ENCODE assay signal across 16 cellular contexts in genomic region chr4:2937986-2938385, GRCh38. TPM values are rescaled to one million over a fixed set of nuclear protein-coding genes. Genes with fewer than 3 reads are reported as not detected.
DNase-seq lines count a peak whose midpoint lies in the region; ATAC-seq and TF ChIP-seq lines count a peak whose summit lies in the region.
"Had no signal": no experiment of that assay in that cellular context is flagged by ENCODE, and none has a peak within 500 bp of the region (broad histone marks: within the 10 kb centered on the region; RNA-seq: fewer than 3 reads in every experiment).

No MANE protein-coding gene starts in this region.

- intact Hi-C loops in lower lobe of right lung (cut with DNase I): no loop called here

- peaks cover 36 to 66% (median 46%) of the 10 kb centered on the region in 10 experiments for H3K4me1 ChIP-seq in BLaER1 treated with 17β-estradiol and CSF1 and Interleukin-3, amounts not matched to agents 10 nM and 100 nM
- H3K4me1 ChIP-seq in DOHH2 (ENCODE audit: control insufficient read depth, low read length): peaks cover 46% of the 10 kb centered on the region
- peaks cover 35% of the 10 kb centered on the region for H3K4me1 ChIP-seq in lower lobe of right lung

- H3K27me3 ChIP-seq in BLaER1 treated with 17β-estradiol and CSF1 and Interleukin-3, amounts not matched to agents 10 nM and 100 nM: no peaks in the 10 kb centered on the region
- no peaks in the 10 kb centered on the region for H3K27me3 ChIP-seq in DOHH2 (ENCODE audit: control insufficient read depth, low read length)
- H3K27me3 ChIP-seq in lower lobe of right lung (ENCODE audit: low read depth): no peaks in the 10 kb centered on the region

- H3K9me3 ChIP-seq in BLaER1 treated with 17β-estradiol and CSF1 and Interleukin-3, amounts not matched to agents 10 nM and 100 nM (replicated peaks in 1 of 11): no peaks in the 10 kb centered on the region
- H3K9me3 ChIP-seq in DOHH2 (ENCODE audit: control insufficient read depth, insufficient read depth, low read length) (no peaks in the 10 kb centered on the region), lower lobe of right lung (no peaks in the 10 kb centered on the region)

- TF ChIP-seq CTCF in DOHH2 (IDR thresholded peaks at IDR 0.05; ENCODE audit: low read depth, low read length, poor library complexity, severe bottlenecking) (no peak), lower lobe of right lung (IDR thresholded peaks at IDR 0.05) (no peak), HFFc6 (IDR thresholded peaks at IDR 0.05) (no peak)

- H3F3A ChIP-seq in DOHH2 (ENCODE audit: control insufficient read depth, insufficient read depth): peaks cover 23% of the 10 kb centered on the region

- peaks cover 74% of the 10 kb centered on the region for H3K36me3 Mint-ChIP-seq in activated CD4-positive, alpha-beta memory T cell treated with anti-CD3 and anti-CD28 coated beads, Interleukin-2, amount 10 ng/mL, durations not matched to agents 7 days and 5 days (ENCODE audit: low read depth)
- H3K36me3 Mint-ChIP-seq in HFFc6 (ENCODE audit: low read depth): peaks cover 41% of the 10 kb centered on the region

- H3K9me2 ChIP-seq in DOHH2 (replicated peaks; ENCODE audit: control insufficient read depth, low read length): no peaks in the 10 kb centered on the region

- peaks cover 57 to 69% (median 62%) of the 10 kb centered on the region in 11 experiments for H3K36me3 ChIP-seq in BLaER1 treated with 17β-estradiol and CSF1 and Interleukin-3, amounts not matched to agents 10 nM and 100 nM
- H3K36me3 ChIP-seq in DOHH2 (ENCODE audit: control insufficient read depth, low read length) (peaks cover 73% of the 10 kb centered on the region), lower lobe of right lung (peaks cover 65% of the 10 kb centered on the region)

- CTCF ChIA-PET in activated CD4-positive, alpha-beta memory T cell treated with anti-CD3 and anti-CD28 coated beads, Interleukin-2, amount 10 ng/mL, durations not matched to agents 7 days and 5 days (lab: Charles Lee): interaction anchor here (1.1 to 5.3 kb wide), 2 partner anchors 16 to 174 kb away, joined by 3 to 64 read pairs; no protein-coding TSS in a partner anchor

- no peaks in the 10 kb centered on the region for H3K27me3 Mint-ChIP-seq in activated CD4-positive, alpha-beta memory T cell treated with anti-CD3 and anti-CD28 coated beads, Interleukin-2, amount 10 ng/mL, durations not matched to agents 7 days and 5 days
- H3K27me3 Mint-ChIP-seq in HFFc6 (ENCODE audit: insufficient read depth): peaks cover 17% of the 10 kb centered on the region
- H3K27me3 Mint-ChIP-seq: activated naive CD4-positive, alpha-beta T cell treated with anti-CD3 and anti-CD28 coated beads, Interleukin-2, amount 50 U/mL, for 24 hours; central memory CD8-positive, alpha-beta T cell had no signal

- no peak overlapping the region for H3K4me3 ChIP-seq in BLaER1 treated with 17β-estradiol and CSF1 and Interleukin-3, amounts not matched to agents 10 nM and 100 nM
- no peak overlapping the region for H3K4me3 ChIP-seq in DOHH2 (ENCODE audit: low read length)
- H3K4me3 ChIP-seq in lower lobe of right lung: no peak overlapping the region

- H3K9ac ChIP-seq in BLaER1 treated with 17β-estradiol and CSF1 and Interleukin-3, amounts not matched to agents 10 nM and 100 nM: peak overlapping the region in 4 of 11 experiments; percentile 11 to 95 (median 93); a peak in 2 of 22 replicates

- H3K4me2 ChIP-seq in BLaER1 treated with 17β-estradiol and CSF1 and Interleukin-3, amounts not matched to agents 10 nM and 100 nM: peak overlapping the region in 9 of 11 experiments; percentile 4 to 99 (median 96); a peak in 15 of 22 replicates
- H3K4me2 ChIP-seq in DOHH2 (ENCODE audit: low read length): peak overlapping the region; percentile 91; the same call in 1 of the 2 replicates

- no peak for DNase-seq in activated CD4-positive, alpha-beta memory T cell treated with anti-CD3 and anti-CD28 coated beads, Interleukin-2, amount 10 ng/mL, durations not matched to agents 7 days and 5 days
- DNase-seq in lower lobe of right lung (no peak), AG20443 (ENCODE audit: low spot score) (no peak), HFFc6 (no peak), medulla oblongata (ENCODE audit: extremely low spot score) (no peak)
- DNase-seq: activated CD4-positive, alpha-beta T cell treated with anti-CD3 and anti-CD28 coated beads for 4 hours; HCEC 1CT; NCI-H1436 treated with DMSO at 0.1 percent for 48 hours; stimulated activated CD4-positive, alpha-beta T cell treated with anti-CD3 and anti-CD28 coated beads, Interleukin-2, amount 100 ng/mL, for 48 hours had no signal

- peaks cover 63% of the 10 kb centered on the region for H3K4me1 Mint-ChIP-seq in activated CD4-positive, alpha-beta memory T cell treated with anti-CD3 and anti-CD28 coated beads, Interleukin-2, amount 10 ng/mL, durations not matched to agents 7 days and 5 days
- peaks cover 24% of the 10 kb centered on the region for H3K4me1 Mint-ChIP-seq in HFFc6 (ENCODE audit: low read depth)

- no peak for ATAC-seq in lower lobe of right lung
- ATAC-seq in GM18517 (IDR thresholded peaks at IDR 0.05; ENCODE audit: unreplicated experiment): no peak

- peak overlapping the region; percentile 98 for H3K27ac Mint-ChIP-seq in activated CD4-positive, alpha-beta memory T cell treated with anti-CD3 and anti-CD28 coated beads, Interleukin-2, amount 10 ng/mL, durations not matched to agents 7 days and 5 days
- no peak overlapping the region for H3K27ac Mint-ChIP-seq in HFFc6
- H3K27ac Mint-ChIP-seq: activated naive CD4-positive, alpha-beta T cell treated with anti-CD3 and anti-CD28 coated beads, Interleukin-2, amount 50 U/mL, for 24 hours had no signal

- H3K9me3 Mint-ChIP-seq in activated CD4-positive, alpha-beta memory T cell treated with anti-CD3 and anti-CD28 coated beads, Interleukin-2, amount 10 ng/mL, durations not matched to agents 7 days and 5 days: no peaks in the 10 kb centered on the region
- H3K9me3 Mint-ChIP-seq in HFFc6: no peaks in the 10 kb centered on the region; the same call in none of the 2 replicates
- H3K9me3 Mint-ChIP-seq: activated naive CD4-positive, alpha-beta T cell treated with anti-CD3 and anti-CD28 coated beads, Interleukin-2, amount 50 U/mL, for 24 hours; central memory CD8-positive, alpha-beta T cell had no signal

- peaks cover 14 to 91% (median 81%) of the 10 kb centered on the region in 11 experiments; a peak in 21 of 22 replicates for H4K20me1 ChIP-seq in BLaER1 treated with 17β-estradiol and CSF1 and Interleukin-3, amounts not matched to agents 10 nM and 100 nM
- no peaks in the 10 kb centered on the region for H4K20me1 ChIP-seq in DOHH2 (ENCODE audit: control insufficient read depth, insufficient read depth, low read depth, low read length)

- H3K4me3 Mint-ChIP-seq in activated CD4-positive, alpha-beta memory T cell treated with anti-CD3 and anti-CD28 coated beads, Interleukin-2, amount 10 ng/mL, durations not matched to agents 7 days and 5 days: no peak overlapping the region
- H3K4me3 Mint-ChIP-seq in HFFc6: no peak overlapping the region

- peaks cover 34% of the 10 kb centered on the region for H3K79me2 ChIP-seq in DOHH2 (ENCODE audit: control insufficient read depth, low read length)

- H3K27ac ChIP-seq in BLaER1 treated with 17β-estradiol and CSF1 and Interleukin-3, amounts not matched to agents 10 nM and 100 nM: no peak overlapping the region
- H3K27ac ChIP-seq in DOHH2 (ENCODE audit: low read depth, low read length) (no peak overlapping the region), lower lobe of right lung (peak overlapping the region; percentile 63)
- H3K27ac ChIP-seq: C4-2B, HL-60 had no signal

- POLR2A ChIA-PET in activated CD4-positive, alpha-beta memory T cell treated with anti-CD3 and anti-CD28 coated beads, Interleukin-2, amount 10 ng/mL, durations not matched to agents 7 days and 5 days (lab: Charles Lee): interaction anchor here (3.6 to 5.7 kb wide), 4 partner anchors 10 to 191 kb away, joined by 25 to 95 read pairs (median 58); partner anchors contain the start of genes GRK4 and NOP14

RNA-seq across cellular contexts. Expression of gene NOP14, which starts 25.2 kb away (rescaled TPM):
- 10 to 100 TPM; 34.1 to 38.7 TPM for total RNA-seq in activated CD4-positive, alpha-beta memory T cell treated with anti-CD3 and anti-CD28 coated beads, Interleukin-2, amount 10 ng/mL, durations not matched to agents 7 days and 5 days
- 20.7 TPM for total RNA-seq in lower lobe of right lung
- total RNA-seq in HFFc6 (2021; fragmentation: NEBNext Ultra II Directional; extraction: Animal tissue kit (Norgen Biotek cat#: 25700)): 10 to 100 TPM; 34.8 to 39.4 (median 37.0) TPM

RNA-seq across cellular contexts. Expression of gene GRK4, which starts 25.4 kb away (rescaled TPM):
- 1 to 10 TPM; 3.1 to 3.6 TPM for total RNA-seq in activated CD4-positive, alpha-beta memory T cell treated with anti-CD3 and anti-CD28 coated beads, Interleukin-2, amount 10 ng/mL, durations not matched to agents 7 days and 5 days
- total RNA-seq in lower lobe of right lung: 7.1 TPM
- 1 to 10 TPM; 5.1 to 8.1 (median 6.7) TPM for total RNA-seq in HFFc6 (2021; fragmentation: NEBNext Ultra II Directional; extraction: Animal tissue kit (Norgen Biotek cat#: 25700))
